In the genomic region with DNA sequence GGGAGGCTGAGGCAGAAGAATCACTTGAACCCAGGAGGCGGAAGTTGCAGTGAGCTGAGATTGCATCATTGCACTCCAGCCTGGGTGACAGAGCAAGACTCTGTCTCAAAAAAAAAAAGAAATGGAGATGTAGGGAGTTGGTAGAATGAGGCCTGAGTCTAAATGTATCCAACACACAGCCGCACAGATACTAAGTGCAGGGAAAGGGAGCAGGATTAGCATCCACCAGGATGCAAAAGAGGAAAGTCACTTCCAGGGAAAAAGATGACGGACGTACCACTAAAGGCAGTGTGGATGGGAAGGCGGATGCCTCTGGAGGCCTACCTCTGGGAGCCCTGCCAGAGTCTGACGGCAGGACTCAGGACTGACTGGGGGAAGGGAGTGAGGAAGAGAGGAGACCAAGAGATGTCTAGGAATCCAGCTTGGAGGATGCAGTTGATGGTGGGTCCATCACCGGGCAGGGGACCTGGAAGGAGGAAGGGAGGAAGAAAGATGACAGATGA, we compare ENCODE assay signal across 5 cellular contexts.
DNase-seq lines count a peak whose midpoint lies in the region; ATAC-seq and TF ChIP-seq lines count a peak whose summit lies in the region.
"Had no signal": no experiment of that assay in that cellular context is flagged by ENCODE, and none has a peak within 500 bp of the region (broad histone marks: within the 10 kb centered on the region; RNA-seq: fewer than 3 reads in every experiment).

No MANE protein-coding gene starts in this region.

- H2AFZ ChIP-seq in DND-41 (ENCODE audit: low read depth, low read length): no peak overlapping the region

- H3K27me3 ChIP-seq in DND-41 (ENCODE audit: insufficient read depth, low read length, poor library complexity): no peaks in the 10 kb centered on the region

- peaks cover 1% of the 10 kb centered on the region; the same call in 1 of the 2 replicates for H3K4me1 ChIP-seq in DND-41 (ENCODE audit: insufficient read depth, low read length)

- peaks cover 19% of the 10 kb centered on the region for H3K36me3 ChIP-seq in DND-41 (ENCODE audit: insufficient read depth, low read length)

- no peaks in the 10 kb centered on the region for H3K79me2 ChIP-seq in DND-41 (ENCODE audit: insufficient read depth, low read length)

- no peak for DNase-seq in DND-41
- peak; percentile 30 for DNase-seq in fibroblast of gingiva (ENCODE audit: low read depth)
- no peak for DNase-seq in RPMI8226
- DNase-seq in NCI-H524 (lab: John Stamatoyannopoulos, UW): no peak

- no peak overlapping the region for H3K4me2 ChIP-seq in DND-41 (ENCODE audit: insufficient read depth, low read length)

- H3K27ac ChIP-seq in DND-41 (ENCODE audit: low read length): no peak overlapping the region

- 0 out of 3 replicates have a peak, but pooled peaks have one; percentile 19 for ATAC-seq in DND-41 (ENCODE audit: insufficient read depth, low read depth)
- ATAC-seq: activated CD4-positive, CD25-positive, alpha-beta regulatory T cell treated with anti-CD3 and anti-CD28 coated beads, Interleukin-2, amount 50 U/mL, for 24 hours had no signal

- H4K20me1 ChIP-seq in DND-41 (ENCODE audit: insufficient read depth, low read length): no peaks in the 10 kb centered on the region

- no peak overlapping the region for H3K9ac ChIP-seq in DND-41 (ENCODE audit: low read depth, low read length)

- no peak for TF ChIP-seq CTCF in DND-41 (IDR thresholded peaks at IDR 0.05; ENCODE audit: borderline replicate concordance, extremely low read depth, low read length, poor library complexity, severe bottlenecking)

- H3K9me3 ChIP-seq in DND-41 (ENCODE audit: insufficient read depth, low read length, severe bottlenecking): no peaks in the 10 kb centered on the region

- H3K4me3 ChIP-seq in DND-41 (ENCODE audit: low read depth in 1 of 2, low read length in 2 of 2): no peak overlapping the region
